Comparison of ENCODE assay signal across 3 cellular contexts in the genomic region with DNA sequence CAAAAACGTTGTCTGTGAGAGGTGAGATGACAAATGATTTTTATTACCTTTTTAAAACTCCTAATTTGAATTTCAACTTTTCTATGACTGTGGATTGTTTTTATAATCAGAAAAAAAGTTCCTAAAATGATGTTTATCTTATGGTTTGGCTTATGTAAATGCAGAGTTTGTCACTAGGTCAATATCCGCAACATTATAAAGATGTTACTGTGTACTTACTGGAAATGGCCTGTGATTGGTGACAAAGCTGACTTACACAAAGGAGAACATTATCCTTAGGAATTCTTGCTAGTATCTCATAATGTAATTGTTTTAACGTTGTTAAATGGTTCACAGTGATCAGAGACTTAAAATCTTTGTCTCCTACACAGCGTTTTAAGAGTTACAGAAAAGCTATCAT.
TF ChIP-seq lines count a peak whose summit lies in the region.

No MANE protein-coding gene starts in this region.

TF ChIP-seq in HepG2, 621 proteins besides CTCF, POLR2A, EP300 and RAD21:
- TF ChIP-seq CHD2 (IDR thresholded peaks at IDR 0.05; ENCODE audit: low read depth, low read length) (no peak), SOX13 (IDR thresholded peaks at IDR 0.05) (no peak), SOX13 (CRISPR knock-in tag; conservative IDR thresholded peaks at IDR 0.05 in 1 of 2, IDR thresholded peaks at IDR 0.05 in 1 of 2) (peak in 1 of 2 experiments; percentile 38; a peak in 1 of 4 replicates), ZNF749 (CRISPR knock-in tag; IDR thresholded peaks at IDR 0.05; ENCODE audit: borderline replicate concordance) (no peak), KAT8 (CRISPR knock-in tag; IDR thresholded peaks at IDR 0.05) (no peak)

TF ChIP-seq in K562, 482 proteins besides CTCF, POLR2A, EP300 and RAD21:
- TF ChIP-seq ZKSCAN8 (CRISPR knock-in tag; IDR thresholded peaks at IDR 0.05): no peak
- TF ChIP-seq, protein P1, sequence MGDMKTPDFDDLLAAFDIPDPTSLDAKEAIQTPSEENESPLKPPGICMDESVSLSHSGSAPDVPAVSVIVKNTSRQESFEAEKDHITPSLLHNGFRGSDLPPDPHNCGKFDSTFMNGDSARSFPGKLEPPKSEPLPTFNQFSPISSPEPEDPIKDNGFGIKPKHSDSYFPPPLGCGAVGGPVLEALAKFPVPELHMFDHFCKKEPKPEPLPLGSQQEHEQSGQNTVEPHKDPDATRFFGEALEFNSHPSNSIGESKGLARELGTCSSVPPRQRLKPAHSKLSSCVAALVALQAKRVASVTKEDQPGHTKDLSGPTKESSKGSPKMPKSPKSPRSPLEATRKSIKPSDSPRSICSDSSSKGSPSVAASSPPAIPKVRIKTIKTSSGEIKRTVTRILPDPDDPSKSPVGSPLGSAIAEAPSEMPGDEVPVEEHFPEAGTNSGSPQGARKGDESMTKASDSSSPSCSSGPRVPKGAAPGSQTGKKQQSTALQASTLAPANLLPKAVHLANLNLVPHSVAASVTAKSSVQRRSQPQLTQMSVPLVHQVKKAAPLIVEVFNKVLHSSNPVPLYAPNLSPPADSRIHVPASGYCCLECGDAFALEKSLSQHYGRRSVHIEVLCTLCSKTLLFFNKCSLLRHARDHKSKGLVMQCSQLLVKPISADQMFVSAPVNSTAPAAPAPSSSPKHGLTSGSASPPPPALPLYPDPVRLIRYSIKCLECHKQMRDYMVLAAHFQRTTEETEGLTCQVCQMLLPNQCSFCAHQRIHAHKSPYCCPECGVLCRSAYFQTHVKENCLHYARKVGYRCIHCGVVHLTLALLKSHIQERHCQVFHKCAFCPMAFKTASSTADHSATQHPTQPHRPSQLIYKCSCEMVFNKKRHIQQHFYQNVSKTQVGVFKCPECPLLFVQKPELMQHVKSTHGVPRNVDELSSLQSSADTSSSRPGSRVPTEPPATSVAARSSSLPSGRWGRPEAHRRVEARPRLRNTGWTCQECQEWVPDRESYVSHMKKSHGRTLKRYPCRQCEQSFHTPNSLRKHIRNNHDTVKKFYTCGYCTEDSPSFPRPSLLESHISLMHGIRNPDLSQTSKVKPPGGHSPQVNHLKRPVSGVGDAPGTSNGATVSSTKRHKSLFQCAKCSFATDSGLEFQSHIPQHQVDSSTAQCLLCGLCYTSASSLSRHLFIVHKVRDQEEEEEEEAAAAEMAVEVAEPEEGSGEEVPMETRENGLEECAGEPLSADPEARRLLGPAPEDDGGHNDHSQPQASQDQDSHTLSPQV (IDR thresholded peaks at IDR 0.05): no peak
TF ChIP-seq in K562: peak in this region for 0.

TF ChIP-seq in GM23338, 12 proteins besides CTCF, POLR2A, EP300 and RAD21:
- no peak for TF ChIP-seq ETS1 (IDR thresholded peaks at IDR 0.05)
- no peak for TF ChIP-seq ZNF114 (CRISPR knock-in tag; IDR thresholded peaks at IDR 0.05)
- TF ChIP-seq NANOG (IDR thresholded peaks at IDR 0.05; ENCODE audit: borderline replicate concordance): no peak
- TF ChIP-seq STAT1 (IDR thresholded peaks at IDR 0.05; ENCODE audit: unreplicated experiment): no peak
- no peak for TF ChIP-seq EZH2phosphoT487 (IDR thresholded peaks at IDR 0.05; ENCODE audit: unreplicated experiment)
- TF ChIP-seq EZH2 (IDR thresholded peaks at IDR 0.05; ENCODE audit: low read depth, unreplicated experiment): no peak
- no peak for TF ChIP-seq ZNF331 (CRISPR knock-in tag; IDR thresholded peaks at IDR 0.05; ENCODE audit: low read depth)
- no peak for TF ChIP-seq JUNB (IDR thresholded peaks at IDR 0.05; ENCODE audit: unreplicated experiment)
- no peak for TF ChIP-seq ZNF462 (CRISPR knock-in tag; IDR thresholded peaks at IDR 0.05)
- no peak for TF ChIP-seq CREB1 (CRISPR knock-in tag; IDR thresholded peaks at IDR 0.05; ENCODE audit: low read depth)
- TF ChIP-seq, protein P2, sequence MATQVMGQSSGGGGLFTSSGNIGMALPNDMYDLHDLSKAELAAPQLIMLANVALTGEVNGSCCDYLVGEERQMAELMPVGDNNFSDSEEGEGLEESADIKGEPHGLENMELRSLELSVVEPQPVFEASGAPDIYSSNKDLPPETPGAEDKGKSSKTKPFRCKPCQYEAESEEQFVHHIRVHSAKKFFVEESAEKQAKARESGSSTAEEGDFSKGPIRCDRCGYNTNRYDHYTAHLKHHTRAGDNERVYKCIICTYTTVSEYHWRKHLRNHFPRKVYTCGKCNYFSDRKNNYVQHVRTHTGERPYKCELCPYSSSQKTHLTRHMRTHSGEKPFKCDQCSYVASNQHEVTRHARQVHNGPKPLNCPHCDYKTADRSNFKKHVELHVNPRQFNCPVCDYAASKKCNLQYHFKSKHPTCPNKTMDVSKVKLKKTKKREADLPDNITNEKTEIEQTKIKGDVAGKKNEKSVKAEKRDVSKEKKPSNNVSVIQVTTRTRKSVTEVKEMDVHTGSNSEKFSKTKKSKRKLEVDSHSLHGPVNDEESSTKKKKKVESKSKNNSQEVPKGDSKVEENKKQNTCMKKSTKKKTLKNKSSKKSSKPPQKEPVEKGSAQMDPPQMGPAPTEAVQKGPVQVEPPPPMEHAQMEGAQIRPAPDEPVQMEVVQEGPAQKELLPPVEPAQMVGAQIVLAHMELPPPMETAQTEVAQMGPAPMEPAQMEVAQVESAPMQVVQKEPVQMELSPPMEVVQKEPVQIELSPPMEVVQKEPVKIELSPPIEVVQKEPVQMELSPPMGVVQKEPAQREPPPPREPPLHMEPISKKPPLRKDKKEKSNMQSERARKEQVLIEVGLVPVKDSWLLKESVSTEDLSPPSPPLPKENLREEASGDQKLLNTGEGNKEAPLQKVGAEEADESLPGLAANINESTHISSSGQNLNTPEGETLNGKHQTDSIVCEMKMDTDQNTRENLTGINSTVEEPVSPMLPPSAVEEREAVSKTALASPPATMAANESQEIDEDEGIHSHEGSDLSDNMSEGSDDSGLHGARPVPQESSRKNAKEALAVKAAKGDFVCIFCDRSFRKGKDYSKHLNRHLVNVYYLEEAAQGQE (IDR thresholded peaks at IDR 0.05; ENCODE audit: unreplicated experiment): no peak
- TF ChIP-seq POLR2AphosphoS5 (IDR thresholded peaks at IDR 0.05; ENCODE audit: low read depth): no peak
TF ChIP-seq in GM23338: peak in this region for 0.
